1 cellular context compared by ENCODE assay signal in the genomic region with DNA sequence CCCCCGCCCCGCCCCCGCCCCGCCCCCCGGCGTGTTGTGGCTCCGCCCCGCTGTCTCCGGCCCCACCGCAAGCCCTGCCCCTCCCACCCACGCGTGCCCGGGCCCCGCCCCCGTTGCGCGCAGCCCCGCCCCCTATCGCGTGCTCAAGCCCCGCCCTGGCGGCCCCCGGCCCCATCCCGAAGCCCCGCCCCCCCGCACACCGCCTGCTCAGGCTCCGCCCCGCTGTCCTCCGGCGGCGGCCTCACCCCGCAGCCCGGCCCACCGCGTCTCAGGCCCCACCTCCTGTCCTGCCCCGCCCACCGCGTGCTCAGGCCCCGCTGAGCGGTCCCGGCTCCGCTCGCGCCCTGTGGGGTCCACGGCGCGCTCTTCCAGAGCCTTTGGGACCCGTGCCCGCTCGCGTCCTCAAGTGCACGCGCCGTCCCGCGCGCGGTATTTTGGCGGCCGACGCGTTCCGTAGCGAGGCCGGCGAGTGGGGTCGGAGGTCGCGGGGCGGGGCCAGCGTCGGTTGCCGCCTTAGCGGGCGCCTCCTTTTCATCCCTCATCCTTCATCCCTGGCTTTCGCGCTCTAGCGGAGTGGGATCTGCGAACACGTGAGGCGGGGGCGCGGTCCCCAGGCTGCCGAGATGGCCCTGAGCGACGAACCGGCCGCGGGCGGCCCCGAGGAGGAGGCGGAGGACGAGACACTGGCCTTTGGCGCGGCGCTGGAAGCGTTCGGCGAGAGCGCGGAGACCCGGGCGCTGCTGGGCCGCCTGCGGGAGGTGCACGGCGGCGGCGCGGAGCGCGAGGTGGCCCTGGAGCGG.
TF ChIP-seq lines count a peak whose summit lies in the region.

A gene (plus strand): TSS at position 495 of the 800 bp plus-strand sequence. CDS start 129 bp downstream, at position 624.

TF ChIP-seq in HepG2, 621 proteins besides CTCF, POLR2A, EP300 and RAD21 (continued from another document and continues in another):
- TF ChIP-seq, protein P1, sequence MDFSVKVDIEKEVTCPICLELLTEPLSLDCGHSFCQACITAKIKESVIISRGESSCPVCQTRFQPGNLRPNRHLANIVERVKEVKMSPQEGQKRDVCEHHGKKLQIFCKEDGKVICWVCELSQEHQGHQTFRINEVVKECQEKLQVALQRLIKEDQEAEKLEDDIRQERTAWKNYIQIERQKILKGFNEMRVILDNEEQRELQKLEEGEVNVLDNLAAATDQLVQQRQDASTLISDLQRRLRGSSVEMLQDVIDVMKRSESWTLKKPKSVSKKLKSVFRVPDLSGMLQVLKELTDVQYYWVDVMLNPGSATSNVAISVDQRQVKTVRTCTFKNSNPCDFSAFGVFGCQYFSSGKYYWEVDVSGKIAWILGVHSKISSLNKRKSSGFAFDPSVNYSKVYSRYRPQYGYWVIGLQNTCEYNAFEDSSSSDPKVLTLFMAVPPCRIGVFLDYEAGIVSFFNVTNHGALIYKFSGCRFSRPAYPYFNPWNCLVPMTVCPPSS (IDR thresholded peaks at IDR 0.05): no peak
- no peak for TF ChIP-seq ZNF224 (CRISPR knock-in tag; IDR thresholded peaks at IDR 0.05)
- TF ChIP-seq RARG (CRISPR knock-in tag; IDR thresholded peaks at IDR 0.05; ENCODE audit: low read depth): peak; percentile 89; the same call in 1 of the 2 replicates
- TF ChIP-seq, protein P2, sequence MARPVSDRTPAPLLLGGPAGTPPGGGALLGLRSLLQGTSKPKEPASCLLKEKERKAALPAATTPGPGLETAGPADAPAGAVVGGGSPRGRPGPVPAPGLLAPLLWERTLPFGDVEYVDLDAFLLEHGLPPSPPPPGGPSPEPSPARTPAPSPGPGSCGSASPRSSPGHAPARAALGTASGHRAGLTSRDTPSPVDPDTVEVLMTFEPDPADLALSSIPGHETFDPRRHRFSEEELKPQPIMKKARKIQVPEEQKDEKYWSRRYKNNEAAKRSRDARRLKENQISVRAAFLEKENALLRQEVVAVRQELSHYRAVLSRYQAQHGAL (CRISPR knock-in tag; IDR thresholded peaks at IDR 0.05; ENCODE audit: not compliant biosample characterization): no peak
- TF ChIP-seq, protein P3, sequence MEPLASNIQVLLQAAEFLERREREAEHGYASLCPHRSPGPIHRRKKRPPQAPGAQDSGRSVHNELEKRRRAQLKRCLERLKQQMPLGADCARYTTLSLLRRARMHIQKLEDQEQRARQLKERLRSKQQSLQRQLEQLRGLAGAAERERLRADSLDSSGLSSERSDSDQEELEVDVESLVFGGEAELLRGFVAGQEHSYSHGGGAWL (CRISPR knock-in tag; IDR thresholded peaks at IDR 0.05): peak; percentile 90
- no peak for TF ChIP-seq FOXM1 (CRISPR knock-in tag; IDR thresholded peaks at IDR 0.05)
- TF ChIP-seq EED (CRISPR knock-in tag; IDR thresholded peaks at IDR 0.05): peak; percentile 94
- TF ChIP-seq ARNTL (CRISPR knock-in tag; IDR thresholded peaks at IDR 0.05): peak; percentile 88
- TF ChIP-seq REPIN1 (CRISPR knock-in tag; IDR thresholded peaks at IDR 0.05; ENCODE audit: borderline replicate concordance, low read depth): peak; percentile 94
- TF ChIP-seq SOX6 (IDR thresholded peaks at IDR 0.05): no peak
- peak; percentile 58; the same call in 1 of the 2 replicates for TF ChIP-seq SOX6 (CRISPR knock-in tag; IDR thresholded peaks at IDR 0.05)
- TF ChIP-seq ZFP36 (IDR thresholded peaks at IDR 0.05; ENCODE audit: borderline replicate concordance, low read depth, low read length, partially characterized antibody): no peak
- peak; percentile 54 for TF ChIP-seq RBM22 (optimal IDR thresholded peaks at IDR 0.05; ENCODE audit: low read length)
- TF ChIP-seq HOXA3 (CRISPR knock-in tag; IDR thresholded peaks at IDR 0.05): peak; percentile 92
- TF ChIP-seq ZNF749 (CRISPR knock-in tag; IDR thresholded peaks at IDR 0.05; ENCODE audit: borderline replicate concordance): peak; percentile 32; the same call in 1 of the 2 replicates
- peak; percentile 87; the same call in 1 of the 2 replicates for TF ChIP-seq BRCA1 (CRISPR knock-in tag; IDR thresholded peaks at IDR 0.05)
- TF ChIP-seq ZNF724P (CRISPR knock-in tag; IDR thresholded peaks at IDR 0.05; ENCODE audit: borderline replicate concordance): peak; percentile 72; the same call in 1 of the 2 replicates
- TF ChIP-seq, protein P4, sequence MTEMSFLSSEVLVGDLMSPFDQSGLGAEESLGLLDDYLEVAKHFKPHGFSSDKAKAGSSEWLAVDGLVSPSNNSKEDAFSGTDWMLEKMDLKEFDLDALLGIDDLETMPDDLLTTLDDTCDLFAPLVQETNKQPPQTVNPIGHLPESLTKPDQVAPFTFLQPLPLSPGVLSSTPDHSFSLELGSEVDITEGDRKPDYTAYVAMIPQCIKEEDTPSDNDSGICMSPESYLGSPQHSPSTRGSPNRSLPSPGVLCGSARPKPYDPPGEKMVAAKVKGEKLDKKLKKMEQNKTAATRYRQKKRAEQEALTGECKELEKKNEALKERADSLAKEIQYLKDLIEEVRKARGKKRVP (CRISPR knock-in tag; IDR thresholded peaks at IDR 0.05): peak in 1 of 2 experiments; percentile 85; a peak in 2 of 4 replicates
- TF ChIP-seq, protein P5, sequence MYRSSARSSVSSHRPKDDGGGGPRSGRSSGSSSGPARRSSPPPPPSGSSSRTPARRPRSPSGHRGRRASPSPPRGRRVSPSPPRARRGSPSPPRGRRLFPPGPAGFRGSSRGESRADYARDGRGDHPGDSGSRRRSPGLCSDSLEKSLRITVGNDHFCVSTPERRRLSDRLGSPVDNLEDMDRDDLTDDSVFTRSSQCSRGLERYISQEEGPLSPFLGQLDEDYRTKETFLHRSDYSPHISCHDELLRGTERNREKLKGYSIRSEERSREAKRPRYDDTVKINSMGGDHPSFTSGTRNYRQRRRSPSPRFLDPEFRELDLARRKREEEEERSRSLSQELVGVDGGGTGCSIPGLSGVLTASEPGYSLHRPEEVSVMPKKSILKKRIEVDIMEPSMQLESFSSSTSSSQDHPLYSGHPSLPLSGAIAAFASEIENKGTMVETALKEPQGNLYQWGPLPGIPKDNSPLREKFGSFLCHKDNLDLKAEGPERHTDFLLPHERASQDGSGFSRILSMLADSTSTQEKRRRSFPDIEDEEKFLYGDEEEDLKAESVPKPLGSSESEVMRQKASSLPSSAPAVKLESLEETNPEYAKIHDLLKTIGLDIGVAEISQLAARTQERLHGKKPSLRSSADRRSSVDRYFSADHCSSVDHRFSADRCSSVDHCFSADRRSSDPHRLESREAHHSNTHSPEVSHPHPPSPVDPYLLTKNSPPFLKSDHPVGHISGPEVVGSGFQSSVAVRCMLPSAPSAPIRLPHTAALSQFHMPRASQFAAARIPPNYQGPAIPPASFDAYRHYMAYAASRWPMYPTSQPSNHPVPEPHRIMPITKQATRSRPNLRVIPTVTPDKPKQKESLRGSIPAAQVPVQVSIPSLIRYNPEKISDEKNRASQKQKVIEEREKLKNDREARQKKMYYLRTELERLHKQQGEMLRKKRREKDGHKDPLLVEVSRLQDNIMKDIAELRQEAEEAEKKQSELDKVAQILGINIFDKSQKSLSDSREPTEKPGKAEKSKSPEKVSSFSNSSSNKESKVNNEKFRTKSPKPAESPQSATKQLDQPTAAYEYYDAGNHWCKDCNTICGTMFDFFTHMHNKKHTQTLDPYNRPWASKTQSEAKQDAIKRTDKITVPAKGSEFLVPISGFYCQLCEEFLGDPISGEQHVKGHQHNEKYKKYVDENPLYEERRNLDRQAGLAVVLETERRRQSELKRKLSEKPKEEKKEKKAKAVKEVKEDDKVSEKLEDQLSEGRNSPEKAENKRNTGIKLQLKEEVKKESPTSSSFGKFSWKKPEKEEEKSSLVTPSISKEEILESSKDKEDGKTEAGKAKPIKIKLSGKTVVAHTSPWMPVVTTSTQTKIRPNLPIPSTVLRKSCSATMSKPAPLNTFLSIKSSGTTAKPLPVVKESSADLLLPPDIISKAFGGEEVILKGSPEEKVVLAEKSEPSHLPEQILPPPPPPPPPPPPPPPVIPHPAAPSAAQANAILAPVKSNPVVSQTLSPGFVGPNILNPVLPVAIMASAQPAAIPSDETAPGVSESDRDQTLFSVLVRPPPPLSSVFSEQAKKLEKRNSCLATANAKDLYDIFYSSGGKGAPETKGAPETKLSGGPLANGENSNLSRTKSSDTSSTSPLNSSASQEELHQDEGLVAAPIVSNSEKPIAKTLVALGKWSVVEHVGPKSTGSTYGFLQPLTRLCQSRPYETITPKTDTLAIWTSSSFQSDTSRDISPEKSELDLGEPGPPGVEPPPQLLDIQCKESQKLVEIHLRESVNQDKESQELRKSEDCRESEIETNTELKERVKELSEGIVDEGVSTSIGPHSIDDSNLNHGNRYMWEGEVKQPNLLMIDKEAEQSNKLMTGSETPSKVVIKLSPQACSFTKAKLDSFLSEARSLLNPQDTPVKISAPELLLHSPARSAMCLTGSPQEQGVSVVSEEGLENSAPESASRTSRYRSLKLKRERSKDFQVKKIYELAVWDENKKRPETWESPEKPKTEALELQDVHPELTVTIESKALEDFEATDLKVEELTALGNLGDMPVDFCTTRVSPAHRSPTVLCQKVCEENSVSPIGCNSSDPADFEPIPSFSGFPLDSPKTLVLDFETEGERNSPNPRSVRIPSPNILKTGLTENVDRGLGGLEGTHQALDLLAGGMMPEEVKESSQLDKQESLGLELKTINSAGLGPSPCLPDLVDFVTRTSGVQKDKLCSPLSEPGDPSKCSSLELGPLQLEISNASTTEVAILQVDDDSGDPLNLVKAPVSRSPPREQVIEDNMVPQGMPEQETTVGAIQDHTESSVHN (CRISPR knock-in tag; IDR thresholded peaks at IDR 0.05): peak; percentile 49; the same call in 1 of the 2 replicates
- peak in 1 of 2 experiments; percentile 94; a peak in 1 of 4 replicates for TF ChIP-seq KLF16 (CRISPR knock-in tag; IDR thresholded peaks at IDR 0.05)
- peak; percentile 61; the same call in 1 of the 2 replicates for TF ChIP-seq GTF3A (CRISPR knock-in tag; conservative IDR thresholded peaks at IDR 0.05)
- peak; percentile 82 for TF ChIP-seq ZNF792 (CRISPR knock-in tag; IDR thresholded peaks at IDR 0.05)
- TF ChIP-seq, protein P6, sequence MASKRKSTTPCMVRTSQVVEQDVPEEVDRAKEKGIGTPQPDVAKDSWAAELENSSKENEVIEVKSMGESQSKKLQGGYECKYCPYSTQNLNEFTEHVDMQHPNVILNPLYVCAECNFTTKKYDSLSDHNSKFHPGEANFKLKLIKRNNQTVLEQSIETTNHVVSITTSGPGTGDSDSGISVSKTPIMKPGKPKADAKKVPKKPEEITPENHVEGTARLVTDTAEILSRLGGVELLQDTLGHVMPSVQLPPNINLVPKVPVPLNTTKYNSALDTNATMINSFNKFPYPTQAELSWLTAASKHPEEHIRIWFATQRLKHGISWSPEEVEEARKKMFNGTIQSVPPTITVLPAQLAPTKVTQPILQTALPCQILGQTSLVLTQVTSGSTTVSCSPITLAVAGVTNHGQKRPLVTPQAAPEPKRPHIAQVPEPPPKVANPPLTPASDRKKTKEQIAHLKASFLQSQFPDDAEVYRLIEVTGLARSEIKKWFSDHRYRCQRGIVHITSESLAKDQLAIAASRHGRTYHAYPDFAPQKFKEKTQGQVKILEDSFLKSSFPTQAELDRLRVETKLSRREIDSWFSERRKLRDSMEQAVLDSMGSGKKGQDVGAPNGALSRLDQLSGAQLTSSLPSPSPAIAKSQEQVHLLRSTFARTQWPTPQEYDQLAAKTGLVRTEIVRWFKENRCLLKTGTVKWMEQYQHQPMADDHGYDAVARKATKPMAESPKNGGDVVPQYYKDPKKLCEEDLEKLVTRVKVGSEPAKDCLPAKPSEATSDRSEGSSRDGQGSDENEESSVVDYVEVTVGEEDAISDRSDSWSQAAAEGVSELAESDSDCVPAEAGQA (IDR thresholded peaks at IDR 0.05; ENCODE audit: low read depth): peak; percentile 53; the same call in 1 of the 2 replicates
- TF ChIP-seq, protein P6 (CRISPR knock-in tag; IDR thresholded peaks at IDR 0.05; ENCODE audit: borderline replicate concordance): 0 out of 2 replicates have a peak, but pooled peaks have one; percentile 10
- no peak for TF ChIP-seq PAF1 (CRISPR knock-in tag; IDR thresholded peaks at IDR 0.05)
- TF ChIP-seq, protein P7, sequence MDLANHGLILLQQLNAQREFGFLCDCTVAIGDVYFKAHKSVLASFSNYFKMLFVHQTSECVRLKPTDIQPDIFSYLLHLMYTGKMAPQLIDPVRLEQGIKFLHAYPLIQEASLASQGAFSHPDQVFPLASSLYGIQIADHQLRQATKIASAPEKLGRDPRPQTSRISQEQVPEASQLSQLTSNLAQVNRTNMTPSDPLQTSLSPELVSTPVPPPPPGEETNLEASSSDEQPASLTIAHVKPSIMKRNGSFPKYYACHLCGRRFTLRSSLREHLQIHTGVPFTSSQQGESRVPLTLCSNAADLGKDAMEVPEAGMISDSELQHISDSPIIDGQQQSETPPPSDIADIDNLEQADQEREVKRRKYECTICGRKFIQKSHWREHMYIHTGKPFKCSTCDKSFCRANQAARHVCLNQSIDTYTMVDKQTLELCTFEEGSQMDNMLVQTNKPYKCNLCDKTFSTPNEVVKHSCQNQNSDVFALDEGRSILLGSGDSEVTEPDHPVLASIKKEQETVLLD (CRISPR knock-in tag; IDR thresholded peaks at IDR 0.05; ENCODE audit: low read depth): peak; percentile 77; the same call in 1 of the 2 replicates
- TF ChIP-seq, protein P8, sequence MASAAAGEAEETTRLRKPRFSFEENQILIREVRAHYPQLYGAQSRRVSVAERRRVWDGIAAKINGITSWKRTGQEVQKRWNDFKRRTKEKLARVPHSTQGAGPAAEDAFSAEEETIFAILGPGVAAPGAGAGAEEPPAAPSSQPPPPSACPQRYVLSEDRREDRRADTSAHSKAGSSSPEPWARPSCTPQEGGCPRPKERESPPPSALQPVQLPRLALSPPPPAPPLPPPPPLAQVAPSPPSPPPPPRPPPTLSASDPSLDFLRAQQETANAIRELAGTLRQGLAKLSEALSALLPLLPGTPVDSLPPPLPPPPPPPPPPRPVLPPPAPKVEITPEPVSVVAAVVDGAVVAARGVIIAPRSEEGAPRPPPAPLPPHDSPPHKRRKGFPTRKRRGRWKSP (CRISPR knock-in tag; IDR thresholded peaks at IDR 0.05): peak; percentile 92
- peak; percentile 79 for TF ChIP-seq FOXA3 (CRISPR knock-in tag; IDR thresholded peaks at IDR 0.05)
- peak; percentile 44; the same call in 1 of the 2 replicates for TF ChIP-seq TOPORS (CRISPR knock-in tag; IDR thresholded peaks at IDR 0.05)
- TF ChIP-seq, protein P9, sequence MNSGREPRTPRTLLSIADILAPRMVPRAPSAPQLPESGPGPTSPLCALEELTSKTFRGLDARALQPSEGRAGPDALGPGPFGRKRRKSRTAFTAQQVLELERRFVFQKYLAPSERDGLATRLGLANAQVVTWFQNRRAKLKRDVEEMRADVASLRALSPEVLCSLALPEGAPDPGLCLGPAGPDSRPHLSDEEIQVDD (CRISPR knock-in tag; IDR thresholded peaks at IDR 0.05; ENCODE audit: borderline replicate concordance): peak; percentile 56; the same call in 1 of the 2 replicates
